9 cellular contexts compared by ENCODE assay signal in the genomic region with DNA sequence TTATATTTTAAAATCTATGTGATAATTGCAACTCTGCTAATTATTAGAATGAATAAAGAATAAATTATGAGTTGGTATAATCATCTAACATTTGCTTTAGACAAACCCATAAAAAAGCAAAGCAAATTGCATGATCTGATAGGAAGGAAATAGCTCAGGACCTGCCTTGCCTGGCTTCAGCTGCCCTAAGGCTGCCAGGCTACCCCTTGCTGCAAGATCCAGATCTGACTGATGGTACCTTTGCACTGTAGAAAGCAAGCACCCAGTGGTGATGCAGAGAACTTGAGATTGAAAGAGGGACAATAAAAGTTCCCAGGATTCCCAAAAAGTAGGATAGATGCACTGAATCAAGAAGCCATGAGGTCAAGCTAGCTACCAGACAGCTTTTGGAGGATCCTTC.
"Had no signal": no experiment of that assay in that cellular context is flagged by ENCODE, and none has a peak within 500 bp of the region (broad histone marks: within the 10 kb centered on the region; RNA-seq: fewer than 3 reads in every experiment).

No MANE protein-coding gene starts in this region.

- H3K9me3 ChIP-seq: HAP-1 had no signal

- H3K4me3 ChIP-seq: GM23248, HAP-1 had no signal

- H3K36me3 ChIP-seq: HAP-1 had no signal

- DNase-seq: GM23248, GOT3, H7, HFFc6 had no signal

- H3K27ac Mint-ChIP-seq: HFFc6 had no signal

- H3K4me3 Mint-ChIP-seq: HFFc6, IgD-negative memory B cell had no signal

- H3K27ac ChIP-seq: GM23248, HL-60 had no signal

- ATAC-seq: HCT116, HepG2 had no signal

- H3K4me1 Mint-ChIP-seq: IgD-negative memory B cell had no signal

- H3K9me3 Mint-ChIP-seq: HFFc6 had no signal

- H3K36me3 Mint-ChIP-seq: IgD-negative memory B cell had no signal

- H3K4me1 ChIP-seq: HAP-1 had no signal
